16 cellular contexts compared by ENCODE assay signal in the genomic region with DNA sequence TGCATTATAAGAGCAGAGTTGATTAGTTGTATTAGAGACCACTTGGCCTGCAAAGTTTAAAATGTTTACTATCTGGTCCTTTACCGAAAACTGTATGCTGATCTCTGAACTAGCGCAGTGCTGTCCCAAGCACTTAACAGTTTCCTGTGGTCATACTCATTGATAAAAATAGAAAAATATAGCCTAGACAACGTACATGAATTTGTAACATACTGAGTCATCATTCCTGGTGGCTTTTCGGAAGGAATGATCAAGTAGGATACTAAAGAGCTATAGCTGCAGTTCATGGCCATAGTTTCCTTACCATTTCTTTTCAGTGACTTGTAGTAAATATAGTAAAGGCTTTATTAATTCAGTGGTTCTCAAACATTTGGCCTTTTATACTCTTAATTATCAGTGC. TPM values are rescaled to one million over a fixed set of nuclear protein-coding genes. Genes with fewer than 3 reads are reported as not detected.
DNase-seq lines count a peak whose midpoint lies in the region; ATAC-seq, FAIRE-seq and TF ChIP-seq lines count a peak whose summit lies in the region.
"Had no signal": no experiment of that assay in that cellular context is flagged by ENCODE, and none has a peak within 500 bp of the region (broad histone marks: within the 10 kb centered on the region; RNA-seq: fewer than 3 reads in every experiment).

No MANE protein-coding gene starts in this region.

- TF ChIP-seq POLR2A in HepG2 (IDR thresholded peaks at IDR 0.05; ENCODE audit: insufficient read depth in 1 of 2, low read depth in 2 of 2, low read length in 2 of 2) = no peak

- H3K36me3 ChIP-seq in HepG2 (replicated peaks in 1 of 2; ENCODE audit: control insufficient read depth in 1 of 2, insufficient read depth in 2 of 2, low read length in 2 of 2) = peaks cover 2 to 27% of the 10 kb centered on the region in 2 experiments; a peak in 3 of 5 replicates
- H3K36me3 ChIP-seq: adrenal gland, left lung, thyroid gland had no signal

- no peak for TF ChIP-seq RAD21 in HepG2 (CRISPR knock-in tag; IDR thresholded peaks at IDR 0.05)

- H3K27me3 Mint-ChIP-seq in activated T-helper 17 cell treated with anti-CD3 and anti-CD28 coated beads, Interleukin-2, amount 50 U/mL, for 72 hours = no peaks in the 10 kb centered on the region
- H3K27me3 Mint-ChIP-seq: activated B cell treated with CpG ODN at 0.5 μM for 24 hours; CD4-positive, alpha-beta T cell had no signal

- WGBS in HepG2 (ENCODE audit: low lambda C conversion rate) = over 99% methylated on average over 4 of the region's 4 CpGs

- no peaks in the 10 kb centered on the region for H3K9me3 ChIP-seq in HepG2 (ENCODE audit: low read length)
- H3K9me3 ChIP-seq: adrenal gland, left lung, thyroid gland had no signal

- no peak overlapping the region for H2AFZ ChIP-seq in HepG2 (ENCODE audit: low read length)

- no peak overlapping the region for H3K9ac ChIP-seq in HepG2 (ENCODE audit: insufficient read depth, low read depth, low read length)

- no peaks in the 10 kb centered on the region for H3K27me3 ChIP-seq in HepG2 (ENCODE audit: control insufficient read depth in 1 of 2, insufficient read depth in 2 of 2, low read length in 2 of 2)
- H3K27me3 ChIP-seq: adrenal gland, left lung, thyroid gland had no signal

- H3K9me3 Mint-ChIP-seq in activated T-helper 17 cell treated with anti-CD3 and anti-CD28 coated beads, Interleukin-2, amount 50 U/mL, for 72 hours = no peaks in the 10 kb centered on the region
- H3K9me3 Mint-ChIP-seq: activated B cell treated with CpG ODN at 0.5 μM for 24 hours; CD4-positive, alpha-beta T cell had no signal

- in situ Hi-C loops in astrocyte of the cerebellum (cut with HindIII; ENCODE audit: low sequenced_read_pairs) = no loop called here
- in situ Hi-C loops in HepG2 (cut with HindIII; ENCODE audit: extremely low pct_ligation_motif_present, low pct_unique_long_range_greater_than_20kb) = no loop called here

- POLR2A ChIA-PET in HepG2 (lab: Yijun Ruan, JAX) = no interaction called here

- no peak overlapping the region for H3K4me3 Mint-ChIP-seq in activated T-helper 17 cell treated with anti-CD3 and anti-CD28 coated beads, Interleukin-2, amount 50 U/mL, for 72 hours
- H3K4me3 Mint-ChIP-seq: activated B cell treated with CpG ODN at 0.5 μM for 24 hours; CD4-positive, alpha-beta T cell had no signal

- no peak overlapping the region for H3K4me3 ChIP-seq in astrocyte of the cerebellum (ENCODE audit: low read depth, low read length)
- H3K4me3 ChIP-seq in fibroblast of villous mesenchyme (ENCODE audit: low read depth, low read length) = no peak overlapping the region
- no peak overlapping the region for H3K4me3 ChIP-seq in HepG2 (replicated peaks in 1 of 3; ENCODE audit: insufficient read depth in 1 of 3, low read depth in 2 of 3, low read length in 3 of 3)
- H3K4me3 ChIP-seq: adrenal gland, left lung, thyroid gland had no signal

- intact Hi-C loops in HepG2 (cut with micrococcal nuclease; ENCODE audit: unreplicated experiment) = no loop called here

- H3K27ac Mint-ChIP-seq in activated T-helper 17 cell treated with anti-CD3 and anti-CD28 coated beads, Interleukin-2, amount 50 U/mL, for 72 hours = no peak overlapping the region
- H3K27ac Mint-ChIP-seq: activated B cell treated with CpG ODN at 0.5 μM for 24 hours; CD4-positive, alpha-beta T cell had no signal

- ATAC-seq in HepG2 = no peak
- no peak for ATAC-seq in left lobe of liver
- ATAC-seq in activated T-helper 17 cell treated with anti-CD3 and anti-CD28 coated beads, Interleukin-2, amount 50 U/mL, for 72 hours (replicated peaks) = no peak
- ATAC-seq: left lung had no signal

- H3K79me2 ChIP-seq in HepG2 (ENCODE audit: insufficient read depth, low read length) = no peaks in the 10 kb centered on the region

- H4K20me1 ChIP-seq in HepG2 (ENCODE audit: insufficient read depth, low read length) = no peaks in the 10 kb centered on the region

- CTCF ChIA-PET in HepG2 (lab: Yijun Ruan, JAX; ENCODE audit: low intra/inter-chr PET ratio, low total read pairs) = no interaction called here

- no peak overlapping the region for H3K4me2 ChIP-seq in HepG2 (ENCODE audit: low read depth, low read length)

- H3K36me3 Mint-ChIP-seq in activated T-helper 17 cell treated with anti-CD3 and anti-CD28 coated beads, Interleukin-2, amount 50 U/mL, for 72 hours (ENCODE audit: low read depth) = peaks cover 5% of the 10 kb centered on the region

- peaks cover 26% of the 10 kb centered on the region for H3K4me1 ChIP-seq in HepG2 (ENCODE audit: insufficient read depth, low read length)
- H3K4me1 ChIP-seq: adrenal gland, left lung, thyroid gland had no signal

- H3K27ac ChIP-seq in HepG2 (ENCODE audit: extremely low read length, insufficient read depth, low read length) = no peak overlapping the region
- H3K27ac ChIP-seq: adrenal gland, left lung, thyroid gland had no signal

- TF ChIP-seq EP300 in HepG2 (IDR thresholded peaks at IDR 0.05; ENCODE audit: low read depth in 2 of 2, low read length in 2 of 2) (no peak), HepG2 (CRISPR knock-in tag; IDR thresholded peaks at IDR 0.05; ENCODE audit: borderline replicate concordance) (no peak)

- H3K4me1 Mint-ChIP-seq in activated T-helper 17 cell treated with anti-CD3 and anti-CD28 coated beads, Interleukin-2, amount 50 U/mL, for 72 hours = no peaks in the 10 kb centered on the region
- H3K4me1 Mint-ChIP-seq: activated B cell treated with CpG ODN at 0.5 μM for 24 hours had no signal

- TF ChIP-seq CTCF in astrocyte of the cerebellum (IDR thresholded peaks at IDR 0.05; ENCODE audit: low read depth, low read length, missing control alignments) (no peak), fibroblast of villous mesenchyme (IDR thresholded peaks at IDR 0.05; ENCODE audit: insufficient read depth, low read depth, low read length) (no peak), HepG2 (CRISPR knock-in tag; IDR thresholded peaks at IDR 0.05) (no peak)

- FAIRE-seq in HepG2 (lab: Jason Lieb, UNC) = no peak

- DNase-seq in HCEC 1CT = peak; percentile 80
- peak; percentile 27 for DNase-seq in astrocyte of the cerebellum (ENCODE audit: low read depth)
- DNase-seq in fibroblast of villous mesenchyme (ENCODE audit: low read depth) = peak; percentile 85
- DNase-seq in stromal cell of bone marrow (ENCODE audit: low read depth) = peak; percentile 5
- DNase-seq in HepG2 (ENCODE audit: low spot score) = no peak
- no peak for DNase-seq in left lobe of liver (ENCODE audit: low spot score)
- DNase-seq: activated B cell treated with CpG ODN at 0.5 μM for 24 hours; activated effector memory CD4-positive, alpha-beta T cell treated with Interleukin-2 at 50 U/mL for 16 hours; adrenal gland; CD4-positive, alpha-beta T cell; cortex of kidney; left lung; NCI-H1417 treated with DMSO at 0.1 percent for 48 hours; RPMI8226; thyroid gland had no signal

- no TSS peak for BruUV-seq in HepG2 (replicated peaks; lab: Mats Ljungman, UMichigan)

TF ChIP-seq in HepG2, 621 proteins besides CTCF, POLR2A, EP300 and RAD21:
- no peak for TF ChIP-seq RXRA (CRISPR knock-in tag; IDR thresholded peaks at IDR 0.05)
- 0 out of 4 replicates have a peak, but pooled peaks of 1 of the 2 experiments have one; percentile 27 for TF ChIP-seq MAFK (conservative IDR thresholded peaks at IDR 0.05 in 1 of 2, IDR thresholded peaks at IDR 0.05 in 1 of 2; ENCODE audit: low read length in 2 of 2)

RNA-seq across cellular contexts. Expression of a gene that starts 18.4 kb away (rescaled TPM):
- total RNA-seq in fibroblast of villous mesenchyme (13.9 and 27.6 TPM in 2 replicates), HepG2 (2016; rRNA removed; fragmentation: Illumina TruSeq; extraction: Trizol) (33.2 and 53.3 TPM in 2 replicates), left lobe of liver (0.28 TPM)
- total RNA-seq in HepG2 (2016; cell fraction: cytosol; rRNA removed; fragmentation: Illumina TruSeq; extraction: Trizol; ENCODE audit: low read depth) = 5.4 and 6.3 TPM in 2 replicates
- 34.0 and 52.1 TPM in 2 replicates for total RNA-seq in HepG2 (2016; cell fraction: insoluble cytoplasmic fraction; rRNA removed; fragmentation: Illumina TruSeq; extraction: Trizol)
- total RNA-seq in HepG2 (2016; cell fraction: membrane; rRNA removed; fragmentation: Illumina TruSeq; extraction: Trizol) = 14.6 and 21.0 TPM in 2 replicates
- 29.5 and 44.7 TPM in 2 replicates for total RNA-seq in HepG2 (2016; cell fraction: nucleus; rRNA removed; fragmentation: Illumina TruSeq; extraction: Trizol)
- 3.8 and 8.6 TPM in 2 replicates for polyA plus RNA-seq in HepG2 (2011; rRNA removed)
- polyA plus RNA-seq in HepG2 (2011; cell fraction: cytosol; rRNA removed) = 2.5 and 2.7 TPM in 2 replicates
- polyA plus RNA-seq in HepG2 (2011; cell fraction: nucleus; rRNA removed) = 4.2 and 4.4 TPM in 2 replicates
- polyA plus RNA-seq in HepG2 (2012) = 4.4 and 11.1 TPM in 2 replicates
- 1.2 and 2.0 TPM in 2 replicates for polyA plus RNA-seq in HepG2 (2016; cell fraction: cytosol; fragmentation: Illumina TruSeq; extraction: Trizol; ENCODE audit: low read depth)
- polyA plus RNA-seq in HepG2 (2016; cell fraction: insoluble cytoplasmic fraction; fragmentation: Illumina TruSeq; extraction: Trizol; ENCODE audit: low read depth) = 32.1 and 35.4 TPM in 2 replicates
- 3.3 and 4.4 TPM in 2 replicates for polyA plus RNA-seq in HepG2 (2016; cell fraction: membrane; fragmentation: Illumina TruSeq; extraction: Trizol; ENCODE audit: low read depth)
- polyA plus RNA-seq in HepG2 (2016; cell fraction: nucleus; fragmentation: Illumina TruSeq; extraction: Trizol; ENCODE audit: insufficient read depth, low read depth) = 26.0 and 26.3 TPM in 2 replicates
- polyA minus RNA-seq in HepG2 (2011; rRNA and poly(A)+ RNA removed; ENCODE audit: low replicate concordance) = 2.6 and 15.4 TPM in 2 replicates
- 5.5 and 9.8 TPM in 2 replicates for polyA minus RNA-seq in HepG2 (2011; cell fraction: cytosol; rRNA and poly(A)+ RNA removed)
- 22.0 and 25.2 TPM in 2 replicates for polyA minus RNA-seq in HepG2 (2011; cell fraction: nucleus; rRNA and poly(A)+ RNA removed)
- 10 to 100 TPM; 33.3 to 38.1 TPM for total RNA-seq in activated T-helper 17 cell treated with anti-CD3 and anti-CD28 coated beads, Interleukin-2, amount 50 U/mL, for 72 hours

Comparison
In these comparisons a context has a peak if more than half of its experiments do, and no peak if none do; other contexts are left out.
1. DNase-seq: peak in HCEC 1CT (single experiment), astrocyte of the cerebellum (single experiment), fibroblast of villous mesenchyme (single experiment) and stromal cell of bone marrow (single experiment); none in HepG2 (single experiment) and left lobe of liver (single experiment).